In the genomic region with DNA sequence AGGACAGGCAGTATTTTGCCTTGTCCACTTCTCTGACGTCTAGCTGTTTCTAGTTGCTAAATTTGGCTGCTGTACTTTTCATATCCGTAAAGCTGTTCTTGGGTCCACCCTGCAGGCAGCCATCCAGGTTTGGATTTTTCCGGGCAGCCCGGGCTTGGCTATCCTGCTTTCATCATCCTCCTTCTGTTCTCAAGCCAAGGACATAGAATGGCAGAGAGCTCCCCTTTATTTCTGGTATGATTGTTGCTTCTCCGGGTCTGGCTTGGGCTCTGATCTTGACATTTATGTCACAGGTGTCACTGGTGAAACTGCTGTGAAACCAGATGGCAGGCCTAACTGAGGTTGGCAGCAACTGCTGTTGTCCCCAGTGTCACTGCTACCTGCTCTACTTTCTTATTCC, we compare ENCODE assay signal across 14 cellular contexts. TPM values are rescaled to one million over a fixed set of nuclear protein-coding genes. Genes with fewer than 3 reads are reported as not detected.
A peak's percentile ranks its signal among the peaks of the same experiment; 100 is the strongest.
DNase-seq lines count a peak whose midpoint lies in the region; ATAC-seq and TF ChIP-seq lines count a peak whose summit lies in the region.
"Had no signal": no experiment of that assay in that cellular context is flagged by ENCODE, and none has a peak within 500 bp of the region (broad histone marks: within the 10 kb centered on the region; RNA-seq: fewer than 3 reads in every experiment).

No MANE protein-coding gene starts in this region.

- H3K4me2 ChIP-seq in MM.1S (ENCODE audit: low read depth, low read length) = peak overlapping the region; percentile 54

- H3F3A ChIP-seq in MM.1S (ENCODE audit: insufficient read depth, low read length) = peaks cover 4% of the 10 kb centered on the region; the same call in 1 of the 2 replicates

- no peaks in the 10 kb centered on the region for H3K36me3 Mint-ChIP-seq in CD8-positive, alpha-beta T cell

- no peaks in the 10 kb centered on the region for H3K9me2 ChIP-seq in MM.1S (replicated peaks; ENCODE audit: insufficient read depth, low read length)

- H3K27ac Mint-ChIP-seq in CD8-positive, alpha-beta T cell = no peak overlapping the region
- H3K27ac Mint-ChIP-seq: activated T-helper 1 cell treated with anti-CD3 and anti-CD28 coated beads, Interleukin-12 subunit alpha, Interleukin-12 subunit beta, Interleukin-2, Interleukin-4 antibody, amounts not matched to agents 30 ng/mL and 10 ng/mL and 1 ng/mL, durations not matched to agents 14 hours and 24 hours and 36 hours had no signal

- no peak for TF ChIP-seq POLR2A in tibial nerve (IDR thresholded peaks at IDR 0.05)

- H3K27me3 Mint-ChIP-seq in CD8-positive, alpha-beta T cell (ENCODE audit: low read depth) = no peaks in the 10 kb centered on the region

- H3K4me3 ChIP-seq in MM.1S (ENCODE audit: low read length) = peak overlapping the region; percentile 28
- H3K4me3 ChIP-seq in tibial nerve = no peak overlapping the region
- no peak overlapping the region for H3K4me3 ChIP-seq in CD8-positive, alpha-beta T cell (ENCODE audit: low read depth, low read length)
- H3K4me3 ChIP-seq: HAP-1 had no signal

- H3K9ac ChIP-seq in MM.1S (ENCODE audit: low read length) = peak overlapping the region; percentile 25

- H3K36me3 ChIP-seq in MM.1S (replicated peaks; ENCODE audit: insufficient read depth, low read length) = no peaks in the 10 kb centered on the region
- H3K36me3 ChIP-seq in tibial nerve = no peaks in the 10 kb centered on the region
- no peaks in the 10 kb centered on the region for H3K36me3 ChIP-seq in CD8-positive, alpha-beta T cell (ENCODE audit: insufficient read depth, low read length)
- H3K36me3 ChIP-seq: HAP-1, neutrophil had no signal

- H3K4me1 Mint-ChIP-seq in CD8-positive, alpha-beta T cell (ENCODE audit: low read depth) = no peaks in the 10 kb centered on the region

- H2AFZ ChIP-seq in MM.1S (ENCODE audit: low read length) = peak overlapping the region; percentile 35

- H3K4me3 Mint-ChIP-seq in CD8-positive, alpha-beta T cell = no peak overlapping the region
- H3K4me3 Mint-ChIP-seq: activated T-helper 1 cell treated with anti-CD3 and anti-CD28 coated beads, Interleukin-12 subunit alpha, Interleukin-12 subunit beta, Interleukin-2, Interleukin-4 antibody, amounts not matched to agents 30 ng/mL and 10 ng/mL and 1 ng/mL, durations not matched to agents 14 hours and 24 hours and 36 hours had no signal

- TF ChIP-seq CTCF in MM.1S (IDR thresholded peaks at IDR 0.05; ENCODE audit: low read length) = no peak
- no peak for TF ChIP-seq CTCF in tibial nerve (IDR thresholded peaks at IDR 0.05)
- TF ChIP-seq CTCF in CD8-positive, alpha-beta T cell (IDR thresholded peaks at IDR 0.05) = no peak

- no peaks in the 10 kb centered on the region for H3K79me2 ChIP-seq in MM.1S (ENCODE audit: low read length)

- CTCF ChIA-PET in CD8-positive, alpha-beta T cell (lab: Charles Lee) = no interaction called here

- H3K4me1 ChIP-seq in MM.1S (ENCODE audit: low read length) (peaks cover 15% of the 10 kb centered on the region), tibial nerve (peaks cover 0 to 28% (median 0%) of the 10 kb centered on the region in 4 donors)
- H3K4me1 ChIP-seq in CD8-positive, alpha-beta T cell (ENCODE audit: insufficient read depth, low read length) = no peaks in the 10 kb centered on the region
- H3K4me1 ChIP-seq: HAP-1 had no signal

- POLR2A ChIA-PET in CD8-positive, alpha-beta T cell (lab: Charles Lee) = no interaction called here

- intact Hi-C loops in left colon (cut with DNase I, micrococcal nuclease) = no loop called here
- intact Hi-C loops in CD8-positive, alpha-beta T cell (cut with DNase I, micrococcal nuclease) = no loop called here

- peak; percentile 21 to 75 for TF ChIP-seq EP300 in tibial nerve (IDR thresholded peaks at IDR 0.05)

- peak overlapping the region; percentile 69; the same call in 1 of the 2 replicates for H3K27ac ChIP-seq in MM.1S (ENCODE audit: low read length)
- H3K27ac ChIP-seq in cingulate gyrus (ENCODE audit: low read depth, low read length) = peak overlapping the region; percentile 33
- peak overlapping the region in 3 of 4 donors; percentile 15 to 77 (median 56) for H3K27ac ChIP-seq in tibial nerve
- H3K27ac ChIP-seq in CD8-positive, alpha-beta T cell (ENCODE audit: low read depth, low read length) = no peak overlapping the region
- H3K27ac ChIP-seq: neutrophil had no signal

- H3K9me3 ChIP-seq in MM.1S (replicated peaks; ENCODE audit: insufficient read depth, low read length) (no peaks in the 10 kb centered on the region), tibial nerve (no peaks in the 10 kb centered on the region)
- H3K9me3 ChIP-seq in CD8-positive, alpha-beta T cell (ENCODE audit: low read length) = no peaks in the 10 kb centered on the region
- H3K9me3 ChIP-seq: HAP-1, neutrophil had no signal

- no peaks in the 10 kb centered on the region for H3K27me3 ChIP-seq in MM.1S (replicated peaks; ENCODE audit: insufficient read depth, low read length)
- H3K27me3 ChIP-seq in tibial nerve = no peaks in the 10 kb centered on the region
- no peaks in the 10 kb centered on the region for H3K27me3 ChIP-seq in CD8-positive, alpha-beta T cell (ENCODE audit: insufficient read depth, low read length)
- H3K27me3 ChIP-seq: neutrophil had no signal

- DNase-seq in MM.1S (peak; percentile 82), left colon (peak; percentile 7 to 23), tibial nerve (ENCODE audit: low spot score in 2 of 2) (peak; percentile 49 to 74), NCI-H1930 (lab: John Stamatoyannopoulos, UW) (no peak), dermis blood vessel endothelial cell (no peak)
- no peak for DNase-seq in CD8-positive, alpha-beta T cell
- DNase-seq: COR-L47, kidney glomerular epithelial cell, NCI-H1436 had no signal

- no peaks in the 10 kb centered on the region for H3K9me3 Mint-ChIP-seq in CD8-positive, alpha-beta T cell

- no peaks in the 10 kb centered on the region for H4K20me1 ChIP-seq in MM.1S (ENCODE audit: insufficient read depth, low read length)

- ATAC-seq in left colon = no peak
- ATAC-seq in CD8-positive, alpha-beta T cell = no peak
- ATAC-seq: HepG2 had no signal

- WGBS in tibial nerve, 2 donors = 32% methylated on average over 5 of the region's 5 CpGs

RNA-seq across cellular contexts. Expression of gene SCN2A, which starts 35.5 kb away (rescaled TPM):
- total RNA-seq in left colon = under 1 TPM in 1 of 2 donors, not detected in 1; 0.14 TPM
- total RNA-seq in tibial nerve = 1 to 10 TPM in 1 of 4 donors, under 1 TPM in 3; 0.20 to 2.1 (median 0.48) TPM
- total RNA-seq in CD8-positive, alpha-beta T cell = not detected
- total RNA-seq in dermis blood vessel endothelial cell = under 0.01 TPM in 2 replicates
- total RNA-seq: activated T-helper 1 cell treated with anti-CD3 and anti-CD28 coated beads, Interleukin-12 subunit alpha, Interleukin-12 subunit beta, Interleukin-2, Interleukin-4 antibody, amounts not matched to agents 30 ng/mL and 10 ng/mL and 1 ng/mL, durations not matched to agents 14 hours and 24 hours and 36 hours had no signal

Comparison
In these comparisons a context has a peak if more than half of its experiments do, and no peak if none do; other contexts are left out.
1. DNase-seq: peak in MM.1S (single experiment), left colon (2 of 2) and tibial nerve (2 of 2); none in NCI-H1930 (0 of 2), CD8-positive, alpha-beta T cell (0 of 7) and dermis blood vessel endothelial cell (single experiment).